36 cellular contexts compared by ENCODE assay signal in the genomic region with DNA sequence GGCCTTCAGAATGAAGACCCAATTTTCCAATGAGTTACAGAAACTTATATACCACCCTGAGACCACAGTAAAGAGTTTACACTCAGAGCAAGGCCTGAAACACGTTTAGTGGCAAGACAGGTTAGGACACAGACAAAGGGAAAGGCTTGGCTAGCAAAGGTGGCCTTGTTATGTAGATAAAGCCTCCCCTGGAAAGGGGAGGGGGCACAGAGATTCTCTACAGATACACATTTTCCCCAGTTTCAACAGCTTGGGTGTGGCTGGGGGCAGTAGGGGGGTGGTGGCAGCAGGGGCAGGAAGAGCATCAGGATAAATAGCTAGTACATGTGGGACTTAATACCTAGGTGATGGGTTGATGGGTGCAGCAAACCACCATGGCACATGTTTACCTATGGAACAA. TPM values are rescaled to one million over a fixed set of nuclear protein-coding genes. Genes with fewer than 3 reads are reported as not detected.
"Had no signal": no experiment of that assay in that cellular context is flagged by ENCODE, and none has a peak within 500 bp of the region (broad histone marks: within the 10 kb centered on the region; RNA-seq: fewer than 3 reads in every experiment).

No MANE protein-coding gene starts in this region.

- H3K27me3 ChIP-seq: Peyer's patch, SJSA1 had no signal

- H3K27ac ChIP-seq: Peyer's patch, SJSA1 had no signal

- ATAC-seq: activated CD4-positive, alpha-beta T cell treated with anti-CD3 and anti-CD28 coated beads for 36 hours; activated CD4-positive, CD25-positive, alpha-beta regulatory T cell treated with anti-CD3 and anti-CD28 coated beads, Interleukin-2, amount 50 U/mL, for 24 hours; activated naive CD4-positive, alpha-beta T cell treated with anti-CD3 and anti-CD28 coated beads, Interleukin-2, amount 50 U/mL, for 72 hours; activated naive CD8-positive, alpha-beta T cell treated with anti-CD3 and anti-CD28 coated beads, Interleukin-2, amount 50 U/mL, for 24 hours; activated T-cell treated with anti-CD3 and anti-CD28 coated beads, Interleukin-2, amount 50 U/mL, for 4 hours; PC-3 had no signal

- H3K4me3 ChIP-seq: Peyer's patch, SJSA1 had no signal

- H3K4me1 ChIP-seq: Peyer's patch, SJSA1 had no signal

- H3K36me3 ChIP-seq: Peyer's patch, SJSA1 had no signal

- DNase-seq: activated CD4-positive, alpha-beta memory T cell treated with anti-CD3 and anti-CD28 coated beads for 36 hours; activated CD4-positive, alpha-beta T cell treated with anti-CD3 and anti-CD28 coated beads for 36 hours; activated CD4-positive, alpha-beta T cell treated with anti-CD3 and anti-CD28 coated beads, Interleukin-2, amount 10 ng/mL, durations not matched to agents 7 days and 5 days; activated CD8-positive, alpha-beta memory T cell treated with anti-CD3 and anti-CD28 coated beads, Interleukin-2, amount 50 U/mL, for 4 hours; activated gamma-delta T cell treated with Interleukin-2 at 50 U/mL for 16 hours; activated naive CD4-positive, alpha-beta T cell treated with anti-CD3 and anti-CD28 coated beads for 36 hours; activated naive CD8-positive, alpha-beta T cell treated with anti-CD3 and anti-CD28 coated beads, Interleukin-2, amount 50 U/mL, for 24 hours; activated T-cell treated with anti-CD3 and anti-CD28 coated beads for 4 hours; activated T-cell treated with anti-CD3 and anti-CD28 coated beads, Interleukin-2, amount 50 U/mL, for 4 hours; anterior cingulate cortex; central memory CD4-positive, alpha-beta T cell; MM.1S; MV-4-11; NCI-H1092; NCI-H1417; NCI-H146; NCI-H187; NCI-H2029 treated with DMSO at 0.1 percent for 48 hours; NCI-H2107; NCI-H2171; NCI-H510A; NCI-H526; NCI-H748 treated with DMSO at 0.1 percent for 48 hours; NK-92 treated with Interleukin-12 subunit alpha and Interleukin-12 subunit beta, amount 100 ng/mL, for 24 hours; PC-3; Peyer's patch; RPMI8226; SHP77 treated with DMSO at 0.1 percent for 48 hours; SK-N-SH had no signal

- FAIRE-seq: bronchial epithelial cell, TTC549 had no signal

- H3K4me2 ChIP-seq: SK-N-SH had no signal

- H3K9me3 ChIP-seq: Peyer's patch, SJSA1, SK-N-SH had no signal

- H3K9ac ChIP-seq: SK-N-SH had no signal

RNA-seq across cellular contexts. Expression of a gene that starts 51.9 kb away (rescaled TPM):
- total RNA-seq: bronchial epithelial cell, cerebellum, LHCN-M2, Peyer's patch had no signal
- polyA plus RNA-seq: SK-N-SH had no signal
